ENCODE assay signal across 18 cellular contexts in genomic region chr15:100250166-100250800, GRCh38.
"Had no signal": no experiment of that assay in that cellular context is flagged by ENCODE, and none has a peak within 500 bp of the region (broad histone marks: within the 10 kb centered on the region; RNA-seq: fewer than 3 reads in every experiment).

No MANE protein-coding gene starts in this region.

- H3K4me3 Mint-ChIP-seq: activated naive CD8-positive, alpha-beta T cell; dendritic cell treated with granulocyte-macrophage colony-stimulating factor and Interleukin-4, amounts not matched to agents 40 ng/mL and 50 ng/mL, for 4 days; effector memory CD8-positive, alpha-beta T cell; memory B cell; natural killer cell treated with Interleukin-12 subunit alpha and Interleukin-12 subunit beta and Interleukin-15 and Interleukin-18, amount 100 ng/mL, for 72 hours had no signal

- H3K9me3 ChIP-seq: prostate gland, right lobe of liver, spleen, thoracic aorta had no signal

- ATAC-seq: effector memory CD8-positive, alpha-beta T cell; left lobe of liver; natural killer cell treated with Interleukin-12 subunit alpha and Interleukin-12 subunit beta and Interleukin-15 and Interleukin-18, amount 100 ng/mL, for 72 hours; right lobe of liver; SK-N-SH treated with all-trans-retinoic acid at 6 μM for 48 hours had no signal

- H3K27me3 Mint-ChIP-seq: activated naive CD8-positive, alpha-beta T cell; dendritic cell treated with granulocyte-macrophage colony-stimulating factor and Interleukin-4, amounts not matched to agents 40 ng/mL and 50 ng/mL, for 4 days; effector memory CD8-positive, alpha-beta T cell; memory B cell had no signal

- H3K36me3 ChIP-seq: brain microvascular endothelial cell, prostate gland, right lobe of liver, spleen, thoracic aorta, WERI-Rb-1 had no signal

- DNase-seq: activated CD4-positive, alpha-beta T cell treated with anti-CD3 and anti-CD28 coated beads, Interleukin-2, amount 50 U/mL, for 48 hours; activated gamma-delta T cell treated with Interleukin-2 at 50 U/mL for 16 hours; brain microvascular endothelial cell; effector memory CD8-positive, alpha-beta T cell; islet precursor cell; right lobe of liver; spleen; T-helper 1 cell; WERI-Rb-1 had no signal

- H3K27me3 ChIP-seq: brain microvascular endothelial cell, right lobe of liver, spleen had no signal

- H3K4me1 Mint-ChIP-seq: memory B cell had no signal

- H3K9me3 Mint-ChIP-seq: dendritic cell treated with granulocyte-macrophage colony-stimulating factor and Interleukin-4, amounts not matched to agents 40 ng/mL and 50 ng/mL, for 4 days; effector memory CD8-positive, alpha-beta T cell; natural killer cell treated with Interleukin-12 subunit alpha and Interleukin-12 subunit beta and Interleukin-15 and Interleukin-18, amount 100 ng/mL, for 72 hours had no signal

- H3K4me1 ChIP-seq: prostate gland, spleen had no signal

- H3K27ac Mint-ChIP-seq: activated naive CD8-positive, alpha-beta T cell; dendritic cell treated with granulocyte-macrophage colony-stimulating factor and Interleukin-4, amounts not matched to agents 40 ng/mL and 50 ng/mL, for 4 days; effector memory CD8-positive, alpha-beta T cell; memory B cell; natural killer cell treated with Interleukin-12 subunit alpha and Interleukin-12 subunit beta and Interleukin-15 and Interleukin-18, amount 100 ng/mL, for 72 hours had no signal

- H3K27ac ChIP-seq: brain microvascular endothelial cell, epithelial cell of prostate, prostate gland, right lobe of liver, spleen, thoracic aorta, WERI-Rb-1 had no signal

- H3K36me3 Mint-ChIP-seq: memory B cell; natural killer cell treated with Interleukin-12 subunit alpha and Interleukin-12 subunit beta and Interleukin-15 and Interleukin-18, amount 100 ng/mL, for 72 hours had no signal

- H3K4me3 ChIP-seq: prostate gland, right lobe of liver, spleen, thoracic aorta had no signal
